ENCODE assay signal across 26 cellular contexts in the genomic region with DNA sequence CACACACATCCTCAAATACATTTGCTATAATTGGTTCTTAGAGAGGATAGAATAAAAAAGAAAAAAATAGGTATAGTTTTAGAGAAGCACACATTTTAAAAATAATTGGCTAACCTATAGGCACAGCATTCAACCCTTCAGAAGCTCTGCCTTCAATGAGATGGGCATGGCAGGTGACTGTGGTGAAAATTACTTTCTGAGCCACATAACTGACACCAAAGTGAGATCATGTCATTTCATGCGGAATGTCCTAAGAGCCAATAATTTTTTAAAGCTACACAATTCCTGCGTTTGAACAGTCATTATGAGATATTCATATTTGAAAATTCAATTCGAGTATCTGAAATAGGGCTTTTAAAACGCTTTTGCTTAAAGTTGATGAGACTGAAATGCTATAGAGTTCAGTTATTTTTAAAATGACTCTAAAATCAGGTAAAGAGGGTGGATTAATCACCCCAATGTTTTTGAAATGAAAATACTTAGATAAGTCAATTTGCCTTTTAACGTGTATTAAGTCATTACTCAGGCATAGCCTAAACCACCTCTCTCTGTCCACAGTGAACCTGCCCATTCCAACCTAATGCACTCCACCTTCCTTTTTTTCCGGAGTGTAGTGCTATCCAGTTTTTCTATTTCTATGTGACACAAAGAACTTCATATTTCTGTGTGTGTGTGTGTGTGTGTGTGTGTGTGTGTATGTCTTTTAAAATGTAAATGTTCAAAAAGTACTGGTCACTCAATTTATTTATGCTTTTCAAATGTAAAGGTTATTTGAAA. TPM values are rescaled to one million over a fixed set of nuclear protein-coding genes. Genes with fewer than 3 reads are reported as not detected.
"Had no signal": no experiment of that assay in that cellular context is flagged by ENCODE, and none has a peak within 500 bp of the region (broad histone marks: within the 10 kb centered on the region; RNA-seq: fewer than 3 reads in every experiment).

No MANE protein-coding gene starts in this region.

- DNase-seq: colonic mucosa; cortex of kidney; effector CD8-positive, alpha-beta T cell; effector memory CD8-positive, alpha-beta T cell; endodermal cell; erythroblast; esophagus squamous epithelium; foreskin fibroblast; foreskin melanocyte; gastrocnemius medialis; glutamatergic neuron; head of caudate nucleus; heart right ventricle; hippocampal formation; left cardiac atrium; left lung; left ventricle myocardium superior; lower lobe of right lung; mesenchymal stem cell; mucosa of descending colon; naive B cell had no signal

- FAIRE-seq: endometrium, islet of Langerhans, keratinocyte had no signal

- H3K4me1 ChIP-seq: colonic mucosa, heart right ventricle, left lung, lower lobe of right lung had no signal

- H3K4me3 ChIP-seq: colonic mucosa, esophagus squamous epithelium, gastrocnemius medialis, heart right ventricle, left lung, lower lobe of right lung, mucosa of descending colon had no signal

- H3K9me3 ChIP-seq: colonic mucosa, esophagus squamous epithelium, gastrocnemius medialis, heart right ventricle, left lung, lower lobe of right lung, mucosa of descending colon had no signal

- H3K27ac ChIP-seq: colonic mucosa, epithelial cell of prostate, esophagus squamous epithelium, gastrocnemius medialis, heart right ventricle, left lung, lower lobe of right lung had no signal

- H3K36me3 ChIP-seq: colonic mucosa, esophagus squamous epithelium, gastrocnemius medialis, heart right ventricle, left lung, lower lobe of right lung had no signal

- ATAC-seq: effector memory CD8-positive, alpha-beta T cell; esophagus mucosa; gastrocnemius medialis; heart right ventricle; left cardiac atrium; left lung; left ventricle myocardium superior; lower lobe of right lung; mucosa of descending colon had no signal

RNA-seq across cellular contexts. Expression of gene RELN, which starts 6.1 kb away (rescaled TPM):
- polyA plus RNA-seq: keratinocyte had no signal
